In the genomic region with DNA sequence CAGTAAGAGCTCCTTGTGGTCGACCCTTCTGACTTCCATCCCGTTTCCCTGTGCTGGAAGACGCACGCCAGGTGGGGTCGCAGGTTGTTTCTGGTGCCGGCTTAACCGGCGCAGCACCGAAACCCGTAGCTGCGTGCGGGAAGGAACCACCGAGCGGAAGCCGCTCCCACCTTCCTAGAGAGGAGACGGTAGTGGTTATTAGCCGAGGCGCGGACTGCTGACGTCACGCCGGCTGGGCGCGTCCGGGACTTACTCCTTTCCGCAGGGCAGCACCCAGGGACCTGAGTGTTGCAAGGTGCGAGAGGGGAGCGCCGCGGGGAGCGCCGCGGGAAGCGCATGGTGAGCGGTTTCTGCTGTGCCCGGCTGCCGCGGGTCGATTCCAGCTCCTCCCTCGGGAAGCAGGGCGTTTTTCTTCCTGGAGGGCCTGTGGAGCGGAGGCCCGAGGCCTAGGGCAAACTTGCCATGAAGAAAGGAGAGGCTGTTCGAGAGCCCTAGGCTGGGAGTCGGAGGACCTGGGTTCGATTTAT, we compare ENCODE assay signal across 7 cellular contexts. TPM values are rescaled to one million over a fixed set of nuclear protein-coding genes. Genes with fewer than 3 reads are reported as not detected.
A peak's percentile ranks its signal among the peaks of the same experiment; 100 is the strongest.
DNase-seq lines count a peak whose midpoint lies in the region; ATAC-seq lines count a peak whose summit lies in the region.

Gene ZNF501, plus strand, starts transcription at position 252 of the 527 bp plus-strand sequence. CDS start 4,787 bp downstream, outside the sequence.

- peak within 1 kb of the TSS in 1 of 2 donors; percentile 28 for H3K27ac ChIP-seq in mucosa of rectum (ENCODE audit: low read depth in 2 of 2, low read length in 2 of 2)

- H3K4me1 ChIP-seq in mucosa of rectum (ENCODE audit: control insufficient read depth in 2 of 2, insufficient read depth in 2 of 2, low read length in 2 of 2): peaks cover 0 to 5% of the 10 kb centered on the region in 2 donors

- H3K9me3 ChIP-seq in mucosa of rectum (ENCODE audit: control insufficient read depth in 2 of 2, low read length in 2 of 2): peaks cover 30 to 39% of the 10 kb centered on the region in 2 donors

- ATAC-seq in GM18519 (IDR thresholded peaks at IDR 0.05; ENCODE audit: low FRiP score, unreplicated experiment): peak; percentile 79
- ATAC-seq in HG03196 (IDR thresholded peaks at IDR 0.05; ENCODE audit: unreplicated experiment): peak; percentile 72
- ATAC-seq in esophagus mucosa: peak; percentile 100

- H3K36me3 ChIP-seq in mucosa of rectum (ENCODE audit: control insufficient read depth in 2 of 2, insufficient read depth in 2 of 2, low read length in 2 of 2): peaks cover 10 to 26% of the 10 kb centered on the region in 2 donors

- DNase-seq in NCI-H82 (lab: John Stamatoyannopoulos, UW): peak; percentile 92
- DNase-seq in activated T-cell treated with anti-CD3 and anti-CD28 coated beads, Interleukin-2, amount 50 U/mL, for 1 hour: peak; percentile 80
- peak; percentile 70 to 85 for DNase-seq in stimulated activated CD8-positive, alpha-beta memory T cell treated with anti-CD3 and anti-CD28 coated beads, Interleukin-2, amount 100 ng/mL, for 48 hours (ENCODE audit: low read depth in 2 of 2)

- H3K4me3 ChIP-seq in mucosa of rectum (ENCODE audit: low read length in 2 of 2): peak within 1 kb of the TSS; percentile 63 to 89

- H3K9ac ChIP-seq in mucosa of rectum (ENCODE audit: low read depth in 1 of 2, low read length in 2 of 2): peak within 1 kb of the TSS; percentile 36 to 52

- no peaks in the 10 kb centered on the region for H3K27me3 ChIP-seq in mucosa of rectum (ENCODE audit: control insufficient read depth in 2 of 2, insufficient read depth in 2 of 2, low read length in 2 of 2)

RNA-seq across cellular contexts. Expression of gene ZNF501, which starts in this region (rescaled TPM):
- 1.1 TPM for total RNA-seq in esophagus mucosa
